Comparison of ENCODE assay signal across 8 cellular contexts in genomic region chr1:179883040-179883501, GRCh38. TPM values are rescaled to one million over a fixed set of nuclear protein-coding genes. Genes with fewer than 3 reads are reported as not detected.
DNase-seq lines count a peak whose midpoint lies in the region; ATAC-seq and TF ChIP-seq lines count a peak whose summit lies in the region.

No MANE protein-coding gene starts in this region.

- no peak for ATAC-seq in Panc1
- ATAC-seq in HG03520 (IDR thresholded peaks at IDR 0.05; ENCODE audit: unreplicated experiment) = no peak

- H3K9me3 Mint-ChIP-seq in endothelial cell (ENCODE audit: unreplicated experiment) = no peaks in the 10 kb centered on the region

- no peak for TF ChIP-seq EP300 in neural cell (conservative IDR thresholded peaks at IDR 0.05; ENCODE audit: poor library complexity, severe bottlenecking)

- peak overlapping the region; percentile 99 for H3K27ac Mint-ChIP-seq in endothelial cell (ENCODE audit: unreplicated experiment)

- no peak for TF ChIP-seq CTCF in GM13976 (IDR thresholded peaks at IDR 0.05; ENCODE audit: borderline replicate concordance, control extremely low read depth, extremely low read depth, insufficient read depth, missing control alignments)
- TF ChIP-seq CTCF in Panc1 (IDR thresholded peaks at IDR 0.05) = no peak
- no peak for TF ChIP-seq CTCF in endothelial cell (IDR thresholded peaks at IDR 0.05; ENCODE audit: unreplicated experiment)
- no peak for TF ChIP-seq CTCF in neural cell (IDR thresholded peaks at IDR 0.05; ENCODE audit: poor library complexity, severe bottlenecking)

- H3K27ac ChIP-seq in Panc1 (ENCODE audit: low read length) (peak overlapping the region; percentile 100), neural cell (ENCODE audit: low read length) (peak overlapping the region; percentile 100)

- no peaks in the 10 kb centered on the region for H3K36me3 Mint-ChIP-seq in endothelial cell (ENCODE audit: low read depth, unreplicated experiment)

- BruUV-seq in Panc1 (replicated peaks; lab: Mats Ljungman, UMichigan) = no TSS peak

- peaks cover 8% of the 10 kb centered on the region for H3K27me3 Mint-ChIP-seq in endothelial cell (ENCODE audit: unreplicated experiment)

- H3K36me3 ChIP-seq in HAP-1 (replicated peaks) (peaks cover 7% of the 10 kb centered on the region), Panc1 (ENCODE audit: control insufficient read depth, insufficient read depth, low read length) (peaks cover 32% of the 10 kb centered on the region), neural cell (ENCODE audit: insufficient read depth, low read length) (no peaks in the 10 kb centered on the region)

- H4K20me1 ChIP-seq in neural cell (ENCODE audit: insufficient read depth) = no peaks in the 10 kb centered on the region

- POLR2A ChIA-PET in Panc1 (lab: Charles Lee) = interaction anchor here (1.2 kb wide), 1 partner anchor 8 kb away, joined by 3 read pairs; no protein-coding TSS in a partner anchor

- in situ Hi-C loops in GM13976 (cut with MboI; ENCODE audit: low sequenced_read_pairs, unreplicated experiment) (loop anchor here (25.0 kb wide), 1 partner anchor 604 kb away; no protein-coding TSS in a partner anchor), HAP-1 (cut with MboI; ENCODE audit: low sequenced_read_pairs) (no loop called here), Panc1 (cut with HindIII; ENCODE audit: low pct_unique_long_range_greater_than_20kb, low sequenced_read_pairs) (no loop called here)

- CTCF ChIA-PET in Panc1 (lab: Charles Lee) = interaction anchor here (0.6 kb wide), 1 partner anchor 177 kb away, joined by 3 read pairs; no protein-coding TSS in a partner anchor

- DNase-seq in GM13976 (ENCODE audit: low spot score) (peak; percentile 28), HAP-1 (ENCODE audit: low spot score in 2 of 2) (no peak), Panc1 (ENCODE audit: low read depth, low spot score) (no peak), endothelial cell (ENCODE audit: low spot score) (no peak), GM19240 (ENCODE audit: insufficient read length, low spot score) (no peak), superior temporal gyrus (ENCODE audit: extremely low spot score) (no peak)

- peaks cover 9% of the 10 kb centered on the region for H3K4me1 Mint-ChIP-seq in endothelial cell (ENCODE audit: unreplicated experiment)

- no peak for TF ChIP-seq RAD21 in neural cell (conservative IDR thresholded peaks at IDR 0.05)

- peak overlapping the region; percentile 82 for H3K4me3 ChIP-seq in HAP-1
- peak overlapping the region; percentile 97 for H3K4me3 ChIP-seq in Panc1 (ENCODE audit: low read depth in 2 of 2, low read length in 2 of 2)
- peak overlapping the region; percentile 91 for H3K4me3 ChIP-seq in neural cell (ENCODE audit: low read length)

- peak overlapping the region; percentile 96 for H3K4me3 Mint-ChIP-seq in endothelial cell (ENCODE audit: unreplicated experiment)

- H3K9me3 ChIP-seq in HAP-1 (no peaks in the 10 kb centered on the region), Panc1 (ENCODE audit: control insufficient read depth, insufficient read depth, low read depth, low read length) (no peaks in the 10 kb centered on the region), neural cell (ENCODE audit: low read length) (no peaks in the 10 kb centered on the region)

- peaks cover 5% of the 10 kb centered on the region for H3F3A ChIP-seq in neural cell (ENCODE audit: insufficient read depth, low read length, poor library complexity, severe bottlenecking)

- H3K4me2 ChIP-seq in neural cell (ENCODE audit: low read length) = peak overlapping the region; percentile 58

- peak overlapping the region; percentile 100 for H3K9ac ChIP-seq in neural cell (ENCODE audit: low read length)

- peak overlapping the region; percentile 27 for H2AFZ ChIP-seq in neural cell (ENCODE audit: low read depth, low read length)

- H3K9me2 ChIP-seq in neural cell (ENCODE audit: insufficient read depth, low read length) = no peaks in the 10 kb centered on the region

- no peaks in the 10 kb centered on the region for H3K27me3 ChIP-seq in HAP-1 (ENCODE audit: low read depth)
- H3K27me3 ChIP-seq in Panc1 (ENCODE audit: control insufficient read depth, insufficient read depth, low read length) = no peaks in the 10 kb centered on the region
- H3K27me3 ChIP-seq in neural cell (ENCODE audit: insufficient read depth, low read depth, low read length) = no peaks in the 10 kb centered on the region

- peaks cover 11% of the 10 kb centered on the region for H3K4me1 ChIP-seq in HAP-1
- H3K4me1 ChIP-seq in Panc1 (ENCODE audit: control insufficient read depth, insufficient read depth, low read length) = peaks cover 5% of the 10 kb centered on the region; the same call in 1 of the 2 replicates

- intact Hi-C loops in Panc1 (cut with micrococcal nuclease; ENCODE audit: unreplicated experiment) = no loop called here

- H3K79me2 ChIP-seq in neural cell (replicated peaks; ENCODE audit: insufficient read depth, low read length) = peaks cover 4% of the 10 kb centered on the region

TF ChIP-seq in neural cell, 6 proteins besides CTCF, POLR2A, EP300 and RAD21:
- no peak for TF ChIP-seq REST (IDR thresholded peaks at IDR 0.05; ENCODE audit: borderline replicate concordance)
- TF ChIP-seq MXI1 (conservative IDR thresholded peaks at IDR 0.05; ENCODE audit: poor library complexity, severe bottlenecking) = no peak
- no peak for TF ChIP-seq EZH2 (IDR thresholded peaks at IDR 0.05; ENCODE audit: borderline replicate concordance, insufficient read depth, low read length, poor library complexity, severe bottlenecking)
TF ChIP-seq in neural cell: peak in this region for 0.

RNA-seq across cellular contexts. Expression of gene TOR1AIP1, which starts 1.0 kb away (rescaled TPM):
- 62.0 TPM for total RNA-seq in Panc1 (2021; ENCODE audit: unreplicated experiment)
- 42.8 TPM for polyA plus RNA-seq in Panc1 (2012; ENCODE audit: insufficient read length)
- total RNA-seq in endothelial cell (ENCODE audit: unreplicated experiment) = 31.0 TPM
- polyA plus RNA-seq in neural cell = 6.9 and 10.4 TPM in 2 replicates
- 19.0 and 22.5 TPM in 2 replicates for polyA minus RNA-seq in neural cell

RNA-seq across cellular contexts. Expression of gene TOR1AIP2, which starts 5.5 kb away (rescaled TPM):
- 94.9 TPM for total RNA-seq in Panc1 (2021; ENCODE audit: unreplicated experiment)
- polyA plus RNA-seq in Panc1 (2012; ENCODE audit: insufficient read length) = 12.6 TPM
- 71.1 TPM for total RNA-seq in endothelial cell (ENCODE audit: unreplicated experiment)
- 44.7 and 61.3 TPM in 2 replicates for polyA plus RNA-seq in neural cell
- 94.2 and 119 TPM in 2 replicates for polyA minus RNA-seq in neural cell
